ENCODE assay signal across 1 cellular context in genomic region chr9:136407911-136408310, GRCh38.
TF ChIP-seq lines count a peak whose summit lies in the region.

No MANE protein-coding gene starts in this region.

TF ChIP-seq in HepG2, 621 proteins besides CTCF, POLR2A, EP300 and RAD21:
- TF ChIP-seq FOXA1 (IDR thresholded peaks at IDR 0.05), result no peak
- no peak for TF ChIP-seq FOXA1 (CRISPR knock-in tag; IDR thresholded peaks at IDR 0.05)
- TF ChIP-seq AGO2 (optimal IDR thresholded peaks at IDR 0.05; ENCODE audit: low read depth, low read length), result peak; percentile 25
- TF ChIP-seq NFYC (CRISPR knock-in tag; IDR thresholded peaks at IDR 0.05), result no peak
